ENCODE assay signal across 12 cellular contexts in the genomic region with DNA sequence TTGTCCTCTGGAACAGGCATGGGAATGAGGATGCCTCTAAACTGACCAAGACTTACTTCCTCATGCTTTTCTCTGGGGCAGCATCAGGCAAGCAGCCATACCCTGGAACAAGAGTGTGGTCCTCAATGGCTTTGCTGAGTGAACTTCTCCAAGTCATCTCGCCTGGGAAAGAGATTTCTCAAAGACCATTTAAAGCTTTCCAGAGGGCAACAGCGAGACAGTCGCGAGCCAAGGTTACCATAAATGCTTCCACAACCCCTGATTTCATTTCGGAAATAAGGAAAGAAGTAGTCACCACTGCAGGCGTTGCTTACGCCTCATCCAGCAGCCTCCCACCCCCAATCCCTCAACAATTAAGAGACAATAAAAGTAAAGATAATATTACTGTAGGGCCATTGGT. TPM values are rescaled to one million over a fixed set of nuclear protein-coding genes. Genes with fewer than 3 reads are reported as not detected.
DNase-seq lines count a peak whose midpoint lies in the region; ATAC-seq and TF ChIP-seq lines count a peak whose summit lies in the region.
"Had no signal": no experiment of that assay in that cellular context is flagged by ENCODE, and none has a peak within 500 bp of the region (broad histone marks: within the 10 kb centered on the region; RNA-seq: fewer than 3 reads in every experiment).

No MANE protein-coding gene starts in this region.

- no peaks in the 10 kb centered on the region for H3K9me3 ChIP-seq in transverse colon

- no peak overlapping the region for H4K8ac ChIP-seq in mesendoderm (ENCODE audit: low read depth, low read length)

- peak overlapping the region in 8 of 59 donors; percentile 7 to 77 (median 43) for H3K27ac ChIP-seq in dorsolateral prefrontal cortex
- no peak overlapping the region for H3K27ac ChIP-seq in mesendoderm (ENCODE audit: low read depth, low read length)
- H3K27ac ChIP-seq in transverse colon, result peak overlapping the region; percentile 36 to 63 (median 51)

- ATAC-seq in GM21825 (IDR thresholded peaks at IDR 0.05; ENCODE audit: unreplicated experiment), result no peak
- no peak for ATAC-seq in HG02870 (IDR thresholded peaks at IDR 0.05; ENCODE audit: unreplicated experiment)
- ATAC-seq: activated naive CD8-positive, alpha-beta T cell treated with anti-CD3 and anti-CD28 coated beads, Interleukin-2, amount 50 U/mL, for 24 hours had no signal

- no peak overlapping the region for H3K23ac ChIP-seq in mesendoderm (ENCODE audit: low read length)

- H3K4ac ChIP-seq in mesendoderm (ENCODE audit: low read depth, low read length), result no peak overlapping the region

- no peak overlapping the region for H3K18ac ChIP-seq in mesendoderm (ENCODE audit: low read length)

- H3K36me3 ChIP-seq in mesendoderm (ENCODE audit: control insufficient read depth, insufficient read depth, low read length) (no peaks in the 10 kb centered on the region), transverse colon (no peaks in the 10 kb centered on the region)

- H3K79me2 ChIP-seq in mesendoderm (ENCODE audit: control insufficient read depth, insufficient read depth, low read length), result no peaks in the 10 kb centered on the region

- H4K5ac ChIP-seq in mesendoderm (ENCODE audit: low read length), result no peak overlapping the region

- no peak overlapping the region for H3K9ac ChIP-seq in mesendoderm (ENCODE audit: low read length)

- TF ChIP-seq CTCF in dorsolateral prefrontal cortex (IDR thresholded peaks at IDR 0.05 in 54 of 56, conservative IDR thresholded peaks at IDR 0.05 in 2 of 56; ENCODE audit: low read depth in 1 of 56, partially characterized antibody in 56 of 56) (no peak), transverse colon (IDR thresholded peaks at IDR 0.05) (no peak)

- DNase-seq in NCI-H82 (lab: John Stamatoyannopoulos, UW) (peak; percentile 9), NCI-H82 treated with DMSO at 0.1 percent for 48 hours (lab: John Stamatoyannopoulos, UW; ENCODE audit: unreplicated experiment) (no peak), dorsolateral prefrontal cortex (peak in 1 of 10 donors; percentile 11), mesendoderm (peak; percentile 32), transverse colon (no peak), NCI-H2107 (lab: John Stamatoyannopoulos, UW) (no peak)
- DNase-seq: activated naive CD8-positive, alpha-beta T cell treated with anti-CD3 and anti-CD28 coated beads, Interleukin-2, amount 50 U/mL, for 24 hours; NCI-H1092; stimulated activated CD4-positive, alpha-beta T cell treated with anti-CD3 and anti-CD28 coated beads, Interleukin-12 subunit alpha, Interleukin-12 subunit beta, amount 100 ng/mL, for 4 hours; T-helper 1 cell had no signal

- H2BK5ac ChIP-seq in mesendoderm (ENCODE audit: low read length), result no peak overlapping the region

- intact Hi-C loops in dorsolateral prefrontal cortex (cut with DNase I) (loop anchor here in 1 of 2 donors (5.0 kb wide), 1 partner anchor 101 kb away; no protein-coding TSS in a partner anchor), transverse colon (cut with DNase I; ENCODE audit: low total_unique reads) (no loop called here)

- H3K27me3 ChIP-seq in dorsolateral prefrontal cortex, result peaks cover 0 to 3% (median 0%) of the 10 kb centered on the region in 45 donors
- peaks cover 4% of the 10 kb centered on the region for H3K27me3 ChIP-seq in mesendoderm (ENCODE audit: insufficient read depth, low read length, poor library complexity)
- H3K27me3 ChIP-seq in transverse colon, result peaks cover 32% of the 10 kb centered on the region

- no peak for TF ChIP-seq EP300 in transverse colon (IDR thresholded peaks at IDR 0.05; ENCODE audit: low read depth)

- no peak for TF ChIP-seq POLR2A in transverse colon (IDR thresholded peaks at IDR 0.05)

- H2BK120ac ChIP-seq in mesendoderm (ENCODE audit: low read depth, low read length), result no peak overlapping the region

- H3K4me2 ChIP-seq in mesendoderm (ENCODE audit: low read length), result no peak overlapping the region

- H3K4me1 ChIP-seq in mesendoderm (ENCODE audit: control insufficient read depth, low read depth, low read length) (no peaks in the 10 kb centered on the region), transverse colon (peaks cover 0 to 14% (median 10%) of the 10 kb centered on the region in 4 donors)

- H3K56ac ChIP-seq in mesendoderm (ENCODE audit: low read length), result no peak overlapping the region

- H2BK15ac ChIP-seq in mesendoderm (replicated peaks; ENCODE audit: low read depth), result no peak overlapping the region

- no CpG with 5 or more reads among the region's 7 CpGs for WGBS in mesendoderm (ENCODE audit: extremely low coverage, insufficient coverage, low lambda C conversion rate)
- 76 to 80% methylated on average over 1 to 7 of the region's 7 CpGs for WGBS in transverse colon (ENCODE audit: low coverage in 1 of 2), 2 donors

- in situ Hi-C loops in transverse colon (cut with MboI; ENCODE audit: low pct_ligation_motif_present in 1 of 4, low pct_unique_long_range_greater_than_20kb in 1 of 4, low sequenced_read_pairs in 3 of 4), result no loop called here

- no peaks in the 10 kb centered on the region for H3K79me1 ChIP-seq in mesendoderm (ENCODE audit: low read length)

- H2AK5ac ChIP-seq in mesendoderm (ENCODE audit: low read length), result no peak overlapping the region

- peak overlapping the region in 55 of 59 donors; percentile 24 to 82 (median 66) for H3K4me3 ChIP-seq in dorsolateral prefrontal cortex
- H3K4me3 ChIP-seq in mesendoderm (ENCODE audit: low read length), result no peak overlapping the region
- no peak overlapping the region for H3K4me3 ChIP-seq in transverse colon

RNA-seq across cellular contexts. Expression of a gene that starts 1.2 kb away (rescaled TPM):
- total RNA-seq in dorsolateral prefrontal cortex (10 to 100 TPM in 27 of 120 experiments, 1 to 10 TPM in 93; 3.0 to 16.7 (median 7.8) TPM), transverse colon (1 to 10 TPM in 2 of 4 donors, under 1 TPM in 1, not detected in 1; 0.82 to 2.2 (median 1.6) TPM)
- polyA plus RNA-seq in mesendoderm (2013, experiment 1 of 2), result 1.8 TPM
- 1.7 TPM for polyA plus RNA-seq in mesendoderm (2013, experiment 2 of 2)

Comparison
In these comparisons a context has a peak if more than half of its experiments do, and no peak if none do; other contexts are left out.
1. DNase-seq: peak in NCI-H82 (single experiment) and mesendoderm (single experiment); none in NCI-H82 treated with DMSO at 0.1 percent for 48 hours (single experiment), transverse colon (single experiment) and NCI-H2107 (single experiment).
2. H3K4me3 ChIP-seq: peak in dorsolateral prefrontal cortex (55 of 59); none in mesendoderm (single experiment) and transverse colon (0 of 4).